In genomic region chr15:67136802-67137201, GRCh38 we compare ENCODE assay signal across 3 cellular contexts.
A peak's percentile ranks its signal among the peaks of the same experiment; 100 is the strongest.
TF ChIP-seq lines count a peak whose summit lies in the region.

No MANE protein-coding gene starts in this region.

TF ChIP-seq in A549, 52 proteins besides CTCF, POLR2A, EP300 and RAD21:
- TF ChIP-seq CHD4 (IDR thresholded peaks at IDR 0.05; ENCODE audit: borderline replicate concordance) = no peak
- 0 out of 2 replicates have a peak, but pooled peaks have one; percentile 58 for TF ChIP-seq POLR2AphosphoS2 (conservative IDR thresholded peaks at IDR 0.05; ENCODE audit: low read length)

TF ChIP-seq in IMR-90, 13 proteins besides CTCF, POLR2A, EP300 and RAD21:
- TF ChIP-seq RFX5 (IDR thresholded peaks at IDR 0.05; ENCODE audit: low read depth, low read length) (no peak), FOS (IDR thresholded peaks at IDR 0.05; ENCODE audit: low read depth, low read length) (no peak), BHLHE40 (IDR thresholded peaks at IDR 0.05; ENCODE audit: low read depth, low read length) (no peak)

TF ChIP-seq in GM12878, 131 proteins besides CTCF, POLR2A, EP300 and RAD21:
- TF ChIP-seq SUZ12 (IDR thresholded peaks at IDR 0.05; ENCODE audit: unreplicated experiment) (no peak), RUNX3 (IDR thresholded peaks at IDR 0.05; ENCODE audit: low read length) (0 out of 2 replicates have a peak, but pooled peaks have one; percentile 6)
TF ChIP-seq in GM12878: peak in this region for 1.
